In the genomic region with DNA sequence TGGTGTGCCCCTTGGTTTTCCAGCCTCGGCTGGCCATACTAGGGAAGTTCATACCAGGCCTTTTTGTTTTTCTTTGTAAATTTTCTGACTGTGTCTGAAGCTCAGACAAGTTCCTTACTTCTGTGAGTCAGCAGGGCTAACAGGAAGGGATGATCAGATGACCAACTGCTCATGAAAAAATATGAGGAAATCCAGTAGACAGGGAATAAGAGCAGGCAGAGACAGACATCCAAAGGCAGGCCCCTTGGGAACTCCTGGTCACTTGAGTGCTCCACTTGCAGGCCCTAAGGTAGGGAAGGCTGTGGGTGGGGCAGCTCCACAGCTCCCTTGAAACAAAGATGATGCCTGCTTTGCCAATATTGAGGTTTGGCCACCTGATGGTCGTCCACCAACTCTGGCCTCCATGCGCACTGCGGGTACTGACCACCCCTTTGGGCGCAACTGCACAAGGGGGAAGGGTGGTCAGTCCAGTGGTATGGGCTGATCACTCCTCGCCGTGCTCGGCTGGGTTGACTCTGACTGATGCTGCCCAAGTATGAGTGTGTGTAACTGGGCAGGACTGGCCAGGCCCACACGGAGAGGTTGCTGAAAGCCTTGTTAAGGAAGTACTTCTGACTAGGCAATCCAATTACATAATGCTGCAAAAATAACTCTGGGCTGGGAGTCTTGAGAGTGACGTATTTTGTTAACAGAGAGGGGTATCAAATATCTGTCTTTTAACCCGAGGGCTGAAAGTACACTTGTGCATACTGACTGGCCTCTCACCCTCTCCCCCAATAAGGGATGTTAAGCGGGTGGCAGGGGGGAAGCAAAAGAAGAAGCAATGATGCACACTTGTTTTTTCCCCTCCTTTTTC, we compare ENCODE assay signal across 8 cellular contexts. TPM values are rescaled to one million over a fixed set of nuclear protein-coding genes. Genes with fewer than 3 reads are reported as not detected.
A peak's percentile ranks its signal among the peaks of the same experiment; 100 is the strongest.
DNase-seq lines count a peak whose midpoint lies in the region; ATAC-seq and TF ChIP-seq lines count a peak whose summit lies in the region.

No MANE protein-coding gene starts in this region.

- H3K79me2 ChIP-seq in mammary epithelial cell (ENCODE audit: insufficient read depth, low read length), result no peaks in the 10 kb centered on the region

- H3K4me1 ChIP-seq in mammary epithelial cell (ENCODE audit: insufficient read depth, low read length) (peaks cover 48% of the 10 kb centered on the region), right lobe of liver (peaks cover 0 to 20% (median 8%) of the 10 kb centered on the region in 4 donors)

- CTCF ChIA-PET in mammary epithelial cell (lab: Charles Lee; ENCODE audit: low non-redundant PET), result interaction anchor here (0.6 kb wide), 1 partner anchor 107 kb away, joined by 3 read pairs; no protein-coding TSS in a partner anchor

- ATAC-seq in right lobe of liver, result peak; percentile 19 to 43 (median 42)
- ATAC-seq in GM19351 (IDR thresholded peaks at IDR 0.05; ENCODE audit: unreplicated experiment), result no peak

- in situ Hi-C loops in mammary epithelial cell (cut with MboI; ENCODE audit: low sequenced_read_pairs in 2 of 2), result loop anchor here in 1 of 2 donors (10.0 kb wide), 1 partner anchor 106 kb away; no protein-coding TSS in a partner anchor

- no peak overlapping the region for H3K9ac ChIP-seq in mammary epithelial cell (ENCODE audit: insufficient read depth, low read length)

- intact Hi-C loops in mammary epithelial cell (cut with micrococcal nuclease) (no loop called here), right lobe of liver (cut with DNase I) (no loop called here)

- 96% methylated on average over 12 of the region's 12 CpGs for WGBS in mammary epithelial cell (ENCODE audit: low coverage, missing lambda C conversion rate)
- 51% methylated on average over 5 of the region's 12 CpGs for WGBS in right lobe of liver (ENCODE audit: insufficient coverage, low coverage, low lambda C conversion rate, missing lambda C conversion rate)

- H3K4me3 ChIP-seq in mammary epithelial cell (replicated peaks in 1 of 3; ENCODE audit: insufficient read depth in 1 of 3, low read depth in 2 of 3, low read length in 3 of 3) (no peak overlapping the region), right lobe of liver (no peak overlapping the region), WERI-Rb-1 (ENCODE audit: low read depth, low read length) (no peak overlapping the region)

- TF ChIP-seq CTCF in mammary epithelial cell (conservative IDR thresholded peaks at IDR 0.05 in 1 of 2, IDR thresholded peaks at IDR 0.05 in 1 of 2; ENCODE audit: extremely low read depth in 1 of 2, insufficient read depth in 1 of 2, low read depth in 1 of 2, low read length in 2 of 2), result no peak
- no peak for TF ChIP-seq CTCF in right lobe of liver (IDR thresholded peaks at IDR 0.05)
- no peak for TF ChIP-seq CTCF in WERI-Rb-1 (IDR thresholded peaks at IDR 0.05; ENCODE audit: low read depth, low read length)

- H3K27me3 ChIP-seq in mammary epithelial cell (ENCODE audit: insufficient read depth, low read length) (no peaks in the 10 kb centered on the region), right lobe of liver (peaks cover 0 to 28% of the 10 kb centered on the region in 2 donors), WERI-Rb-1 (ENCODE audit: insufficient read depth, low read depth, severe bottlenecking) (no peaks in the 10 kb centered on the region)

- H3K9me3 ChIP-seq in mammary epithelial cell (replicated peaks; ENCODE audit: insufficient read depth, low read length), result no peaks in the 10 kb centered on the region
- H3K9me3 ChIP-seq in right lobe of liver, result no peaks in the 10 kb centered on the region
- H3K9me3 ChIP-seq in WERI-Rb-1 (ENCODE audit: severe bottlenecking), result no peaks in the 10 kb centered on the region

- dilution Hi-C loops in mammary epithelial cell (cut with HindIII; ENCODE audit: low sequenced_read_pairs), result no loop called here

- DNase-seq in AG08395 (ENCODE audit: low spot score) (peak; percentile 87), NCI-H1092 (lab: John Stamatoyannopoulos, UW) (peak; percentile 64), mammary epithelial cell (peak; percentile 85), right lobe of liver (peak in 1 of 3 donors; percentile 47), ureter (ENCODE audit: low spot score) (peak; percentile 84), WERI-Rb-1 (no peak), erythroblast (lab: John Stamatoyannopoulos, UW) (no peak)

- no peaks in the 10 kb centered on the region for H4K20me1 ChIP-seq in mammary epithelial cell (ENCODE audit: insufficient read depth, low read length)

- H3K36me3 ChIP-seq in mammary epithelial cell (ENCODE audit: insufficient read depth, low read length), result no peaks in the 10 kb centered on the region
- no peaks in the 10 kb centered on the region for H3K36me3 ChIP-seq in right lobe of liver
- H3K36me3 ChIP-seq in WERI-Rb-1, result no peaks in the 10 kb centered on the region

- peak overlapping the region; percentile 48 for H3K4me2 ChIP-seq in mammary epithelial cell (ENCODE audit: insufficient read depth, low read depth, low read length)

- peak overlapping the region; percentile 78 for H2AFZ ChIP-seq in mammary epithelial cell (ENCODE audit: low read depth, low read length)

- TF ChIP-seq POLR2A in right lobe of liver (IDR thresholded peaks at IDR 0.05) (peak; percentile 41), erythroblast (IDR thresholded peaks at IDR 0.05; ENCODE audit: low read length) (no peak)

- BruUV-seq in mammary epithelial cell (replicated peaks; lab: Mats Ljungman, UMichigan), result TSS peak; percentile 38

- peak overlapping the region; percentile 54 for H3K27ac ChIP-seq in mammary epithelial cell (ENCODE audit: insufficient read depth, low read depth, low read length)
- peak overlapping the region; percentile 50 to 89 (median 66) for H3K27ac ChIP-seq in right lobe of liver
- no peak overlapping the region for H3K27ac ChIP-seq in WERI-Rb-1

RNA-seq across cellular contexts. Expression of a gene that starts 20.8 kb away (rescaled TPM):
- 10 to 100 TPM in 1 of 2 donors, 1 to 10 TPM in 1; 6.7 to 11.3 TPM for total RNA-seq in mammary epithelial cell
- polyA plus RNA-seq in mammary epithelial cell, result 1.5 TPM
- polyA minus RNA-seq in mammary epithelial cell, result 11.4 TPM
- 1 to 10 TPM; 7.1 to 9.4 (median 7.7) TPM for total RNA-seq in right lobe of liver
- total RNA-seq in ureter, result 60.8 TPM

Comparison
In these comparisons a context has a peak if more than half of its experiments do, and no peak if none do; other contexts are left out.
1. DNase-seq: peak in AG08395 (single experiment), NCI-H1092 (single experiment), mammary epithelial cell (single experiment) and ureter (single experiment); none in WERI-Rb-1 (single experiment) and erythroblast (0 of 2).